1 cellular context compared by ENCODE assay signal in genomic region chr22:41688365-41689211, GRCh38.
TF ChIP-seq lines count a peak whose summit lies in the region.

SNU13 (minus strand) TSS chr22:41688867; CDS start chr22:41688796, 71 bp downstream.

TF ChIP-seq in HepG2, 621 proteins besides CTCF, POLR2A, EP300 and RAD21 (continued from another document and continues in another):
- TF ChIP-seq ZNF687 (CRISPR knock-in tag; IDR thresholded peaks at IDR 0.05) (peak; percentile 96), ZNF614 (CRISPR knock-in tag; IDR thresholded peaks at IDR 0.05; ENCODE audit: borderline replicate concordance) (peak; percentile 61; the same call in 1 of the 2 replicates), JUNB (CRISPR knock-in tag; IDR thresholded peaks at IDR 0.05; ENCODE audit: borderline replicate concordance) (no peak), TOE1 (CRISPR knock-in tag; IDR thresholded peaks at IDR 0.05) (peak; percentile 83; the same call in 1 of the 2 replicates), POLR2AphosphoS2 (IDR thresholded peaks at IDR 0.05; ENCODE audit: low read depth, low read length) (no peak), ZNF563 (CRISPR knock-in tag; IDR thresholded peaks at IDR 0.05) (peak; percentile 35), BORCS8-MEF2B (CRISPR knock-in tag; IDR thresholded peaks at IDR 0.05) (peak; percentile 69; the same call in 1 of the 2 replicates), RCOR2 (CRISPR knock-in tag; IDR thresholded peaks at IDR 0.05) (no peak), ZNF879 (CRISPR knock-in tag; IDR thresholded peaks at IDR 0.05) (0 out of 2 replicates have a peak, but pooled peaks have one; percentile 13), ZNF224 (CRISPR knock-in tag; IDR thresholded peaks at IDR 0.05) (no peak), NFYC (CRISPR knock-in tag; IDR thresholded peaks at IDR 0.05) (peak; percentile 39; the same call in 1 of the 2 replicates), ATF1 (CRISPR knock-in tag; IDR thresholded peaks at IDR 0.05) (peak; percentile 80), GPBP1L1 (CRISPR knock-in tag; IDR thresholded peaks at IDR 0.05) (no peak), ZNF567 (CRISPR knock-in tag; IDR thresholded peaks at IDR 0.05; ENCODE audit: borderline replicate concordance) (peak; percentile 82; the same call in 1 of the 2 replicates), HMG20A (CRISPR knock-in tag; IDR thresholded peaks at IDR 0.05; ENCODE audit: borderline replicate concordance) (no peak), GATAD2A (CRISPR knock-in tag; IDR thresholded peaks at IDR 0.05) (peak; percentile 43; the same call in 1 of the 2 replicates), ATAD3A (CRISPR knock-in tag; IDR thresholded peaks at IDR 0.05) (no peak), MLXIP (CRISPR knock-in tag; IDR thresholded peaks at IDR 0.05; ENCODE audit: borderline replicate concordance) (0 out of 2 replicates have a peak, but pooled peaks have one; percentile 56), ZNF225 (CRISPR knock-in tag; IDR thresholded peaks at IDR 0.05) (peak; percentile 4; the same call in 1 of the 2 replicates), ZNF350 (CRISPR knock-in tag; IDR thresholded peaks at IDR 0.05; ENCODE audit: borderline replicate concordance, low read depth) (peak; percentile 72; the same call in 1 of the 2 replicates), ZBTB26 (CRISPR knock-in tag; IDR thresholded peaks at IDR 0.05; ENCODE audit: borderline replicate concordance) (peak; percentile 20; the same call in 1 of the 2 replicates), SNAPC4 (CRISPR knock-in tag; IDR thresholded peaks at IDR 0.05) (0 out of 2 replicates have a peak, but pooled peaks have one; percentile 67), POLR2G (IDR thresholded peaks at IDR 0.05; ENCODE audit: low read depth, low read length) (peak; percentile 94), PHF5A (CRISPR knock-in tag; IDR thresholded peaks at IDR 0.05; ENCODE audit: low read depth, unreplicated experiment) (peak; percentile 81), SNAPC5 (CRISPR knock-in tag; IDR thresholded peaks at IDR 0.05; ENCODE audit: borderline replicate concordance) (no peak), SYNCRIP (IDR thresholded peaks at IDR 0.05; ENCODE audit: insufficient read depth, low read depth, low read length) (no peak), SALL2 (CRISPR knock-in tag; IDR thresholded peaks at IDR 0.05) (peak; percentile 83; the same call in 1 of the 2 replicates), NR0B2 (CRISPR knock-in tag; IDR thresholded peaks at IDR 0.05) (no peak), ZNF772 (CRISPR knock-in tag; IDR thresholded peaks at IDR 0.05) (peak; percentile 75), LRRFIP1 (CRISPR knock-in tag; conservative IDR thresholded peaks at IDR 0.05) (no peak), GFI1 (CRISPR knock-in tag; IDR thresholded peaks at IDR 0.05; ENCODE audit: borderline replicate concordance) (0 out of 2 replicates have a peak, but pooled peaks have one; percentile 7), ZBTB39 (CRISPR knock-in tag; IDR thresholded peaks at IDR 0.05) (peak; percentile 58; the same call in 1 of the 2 replicates), NONO (IDR thresholded peaks at IDR 0.05) (no peak), NONO (CRISPR knock-in tag; conservative IDR thresholded peaks at IDR 0.05) (peak; percentile 92), ZNF253 (CRISPR knock-in tag; IDR thresholded peaks at IDR 0.05; ENCODE audit: borderline replicate concordance) (no peak), TFDP2 (CRISPR knock-in tag; IDR thresholded peaks at IDR 0.05) (peak; percentile 89)
